ENCODE assay signal across 6 cellular contexts in genomic region chr14:24243336-24243836, GRCh38. TPM values are rescaled to one million over a fixed set of nuclear protein-coding genes. Genes with fewer than 3 reads are reported as not detected.
DNase-seq lines count a peak whose midpoint lies in the region; ATAC-seq and TF ChIP-seq lines count a peak whose summit lies in the region.

No MANE protein-coding gene starts in this region.

- peaks cover 34 to 44% (median 38%) of the 10 kb centered on the region in 4 donors for H3K4me1 ChIP-seq in upper lobe of left lung

- H3K9me3 ChIP-seq in upper lobe of left lung = no peaks in the 10 kb centered on the region

- peak overlapping the region; percentile 0 for H3K4me3 ChIP-seq in iPS-11a (ENCODE audit: low read depth, low read length)
- peak overlapping the region; percentile 60 to 93 (median 63) for H3K4me3 ChIP-seq in upper lobe of left lung

- H3K36me3 ChIP-seq in upper lobe of left lung = peaks cover 2 to 29% (median 26%) of the 10 kb centered on the region in 4 donors

- peak; percentile 1 for ATAC-seq in GM19455 (IDR thresholded peaks at IDR 0.05; ENCODE audit: unreplicated experiment)
- peak in 1 of 2 donors; percentile 0 for ATAC-seq in upper lobe of left lung (ENCODE audit: low FRiP score in 2 of 2)
- no peak for ATAC-seq in HG03378 (IDR thresholded peaks at IDR 0.05; ENCODE audit: unreplicated experiment)

- H3K27ac ChIP-seq in upper lobe of left lung = peak overlapping the region; percentile 97 to 100 (median 98)

- no peak for TF ChIP-seq EP300 in upper lobe of left lung (IDR thresholded peaks at IDR 0.05)

- DNase-seq in SIG-M5 treated with dmso at 0.1 percent for 504 hours (lab: John Stamatoyannopoulos, UW; ENCODE audit: unreplicated experiment) (peak; percentile 53), upper lobe of left lung (peak in 1 of 2 donors; percentile 41), NCI-H1048 (lab: John Stamatoyannopoulos, UW) (no peak)

- WGBS in upper lobe of left lung, 2 donors = 44 to 47% methylated on average over 10 of the region's 10 CpGs

- no peak for TF ChIP-seq CTCF in upper lobe of left lung (IDR thresholded peaks at IDR 0.05)

- no peaks in the 10 kb centered on the region for H3K27me3 ChIP-seq in upper lobe of left lung

- TF ChIP-seq POLR2A in upper lobe of left lung (IDR thresholded peaks at IDR 0.05) = no peak

RNA-seq across cellular contexts. Expression of gene TINF2, which starts 1.0 kb away (rescaled TPM):
- total RNA-seq in upper lobe of left lung = 100 to 1,000 TPM in 1 of 6 donors, 10 to 100 TPM in 5; 46.1 to 109 (median 86.4) TPM

RNA-seq across cellular contexts. Expression of gene GMPR2, which starts 10.7 kb away (rescaled TPM):
- 10 to 100 TPM; 26.2 to 76.9 (median 47.2) TPM for total RNA-seq in upper lobe of left lung

RNA-seq across cellular contexts. Expression of gene NEDD8, which starts 11.2 kb away (rescaled TPM):
- 100 to 1,000 TPM in 4 of 6 donors, 10 to 100 TPM in 2; 39.8 to 144 (median 121) TPM for total RNA-seq in upper lobe of left lung

RNA-seq across cellular contexts. Expression of gene TGM1, which starts 19.6 kb away (rescaled TPM):
- 10 to 100 TPM in 4 of 6 donors, 1 to 10 TPM in 2; 9.1 to 29.2 (median 11.1) TPM for total RNA-seq in upper lobe of left lung

RNA-seq across cellular contexts. Expression of gene MDP1, which starts 27.5 kb away (rescaled TPM):
- 10 to 100 TPM in 4 of 6 donors, 1 to 10 TPM in 2; 8.1 to 21.1 (median 12.7) TPM for total RNA-seq in upper lobe of left lung
